In the genomic region with DNA sequence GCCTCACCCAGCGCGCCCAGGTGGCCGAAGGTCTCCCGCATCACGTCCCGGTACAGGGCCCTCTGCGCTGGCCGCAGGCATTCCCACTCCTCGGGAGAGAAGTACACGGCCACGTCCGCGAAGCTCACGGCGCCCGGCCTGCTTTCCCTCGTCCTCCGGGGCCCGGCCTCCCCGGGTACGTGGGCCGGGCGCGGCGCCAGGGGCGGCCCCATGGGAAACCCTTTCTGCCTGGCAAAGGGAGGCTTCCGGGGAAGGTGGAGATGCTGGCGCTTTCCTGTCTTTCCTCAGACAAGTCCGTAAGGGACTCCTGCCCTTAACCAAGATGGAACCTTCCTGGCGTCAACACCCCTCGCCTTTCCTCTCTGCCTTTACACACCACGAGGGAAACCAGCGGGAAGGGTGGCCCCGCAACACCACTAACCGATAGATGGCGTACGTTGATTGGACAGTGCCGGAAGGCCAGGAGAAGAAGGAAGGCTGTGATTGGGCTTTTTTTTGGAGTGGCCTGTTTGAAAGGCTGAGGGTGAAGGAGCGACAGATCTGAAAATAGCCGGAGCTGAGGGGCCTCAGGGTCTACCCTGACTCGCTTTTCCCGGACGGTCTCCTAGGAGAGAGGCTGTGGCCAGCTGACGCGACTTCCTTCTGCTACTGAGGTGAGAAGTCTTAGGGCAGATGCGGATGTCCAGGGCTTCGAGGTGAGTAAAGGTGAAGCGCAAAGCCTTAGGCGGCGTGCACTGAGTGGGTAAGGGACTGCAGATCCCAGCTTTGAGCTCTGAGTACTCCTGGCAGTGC, we compare ENCODE assay signal across 8 cellular contexts. TPM values are rescaled to one million over a fixed set of nuclear protein-coding genes. Genes with fewer than 3 reads are reported as not detected.
A peak's percentile ranks its signal among the peaks of the same experiment; 100 is the strongest.
DNase-seq lines count a peak whose midpoint lies in the region; ATAC-seq and TF ChIP-seq lines count a peak whose summit lies in the region.

Gene ZNF785, minus strand, starts transcription at position 298 of the 792 bp plus-strand sequence. Its CDS starts 86 bp downstream, at position 212.

- H3K9me3 Mint-ChIP-seq in T-cell (no peaks in the 10 kb centered on the region), type B pancreatic cell (peaks cover 4% of the 10 kb centered on the region)

- no peaks in the 10 kb centered on the region for H3K9me3 ChIP-seq in heart right ventricle

- H3K27me3 ChIP-seq in GM06990 (replicated peaks; ENCODE audit: control insufficient read depth, insufficient read depth, low read length) (no peaks in the 10 kb centered on the region), heart right ventricle (no peaks in the 10 kb centered on the region)

- H3K4me1 ChIP-seq in heart right ventricle, result peaks cover 3 to 26% (median 13%) of the 10 kb centered on the region in 9 donors

- H3K4me3 ChIP-seq in GM06990 (replicated peaks; ENCODE audit: low read depth, low read length), result peak within 1 kb of the TSS; percentile 66
- H3K4me3 ChIP-seq in heart right ventricle, result peak within 1 kb of the TSS; percentile 63 to 93 (median 78)

- peak; percentile 13 for TF ChIP-seq CTCF in GM06990 (IDR thresholded peaks at IDR 0.05; ENCODE audit: insufficient read depth, low read length, poor library complexity, severe bottlenecking)
- TF ChIP-seq CTCF in heart right ventricle (IDR thresholded peaks at IDR 0.05), result peak in 7 of 9 donors; percentile 19 to 54 (median 42)
- TF ChIP-seq CTCF in type B pancreatic cell (conservative IDR thresholded peaks at IDR 0.05), result peak; percentile 20

- H3K27me3 Mint-ChIP-seq in T-cell (no peaks in the 10 kb centered on the region), type B pancreatic cell (no peaks in the 10 kb centered on the region)

- H3K36me3 ChIP-seq in GM06990 (ENCODE audit: control insufficient read depth, insufficient read depth, low read length), result peaks cover 13% of the 10 kb centered on the region
- H3K36me3 ChIP-seq in heart right ventricle, result peaks cover 0 to 45% (median 23%) of the 10 kb centered on the region in 9 donors

- peak within 1 kb of the TSS; percentile 67 to 97 (median 94) for H3K27ac ChIP-seq in heart right ventricle

- peak within 1 kb of the TSS; percentile 78 to 88 (median 88) for H3K4me3 Mint-ChIP-seq in T-cell
- H3K4me3 Mint-ChIP-seq in type B pancreatic cell, result peak within 1 kb of the TSS; percentile 95

- CTCF ChIA-PET in T-cell (lab: Charles Lee), result interaction anchor here (0.9 to 1.4 kb wide), 4 partner anchors 12 to 156 kb away, joined by 3 to 7 read pairs (median 4); partner anchors contain the start of genes DCTPP1 (in 1 of the 2) and ZNF747 (in 1 of the 2)

- POLR2A ChIA-PET in T-cell (lab: Charles Lee), result interaction anchor here (0.6 to 1.0 kb wide), 2 partner anchors 22 to 52 kb away, joined by 4 read pairs; no protein-coding TSS in a partner anchor

- H3K36me3 Mint-ChIP-seq in T-cell, result peaks cover 12% of the 10 kb centered on the region
- peaks cover 16% of the 10 kb centered on the region for H3K36me3 Mint-ChIP-seq in type B pancreatic cell

- ATAC-seq in HG02571 (IDR thresholded peaks at IDR 0.05; ENCODE audit: unreplicated experiment) (peak; percentile 91), T-cell (replicated peaks in 1 of 4) (peak; percentile 98 to 99 (median 99)), heart right ventricle (peak; percentile 98 to 100 (median 99))

- H3K4me1 Mint-ChIP-seq in T-cell (peaks cover 17 to 29% (median 25%) of the 10 kb centered on the region in 3 donors), type B pancreatic cell (ENCODE audit: unreplicated experiment) (peaks cover 16% of the 10 kb centered on the region)

- H3K27ac Mint-ChIP-seq in T-cell, result peak within 1 kb of the TSS; percentile 88 to 91
- peak within 1 kb of the TSS; percentile 91 for H3K27ac Mint-ChIP-seq in type B pancreatic cell

- intact Hi-C loops in heart right ventricle (cut with DNase I), result loop anchor here in 6 of 10 donors (1.0 to 10.0 kb wide), 11 partner anchors 13 to 138 kb away; partner anchors contain the start of genes ZNF747 (in 4 of the 6), ZNF688 (in 2 of the 6), FBRS (in 1 of the 6) and SEPHS2 (in 1 of the 6)

- DNase-seq in GM06990 (ENCODE audit: extremely low read depth, insufficient read length), result peak; percentile 87
- peak; percentile 93 for DNase-seq in NCI-H128 (lab: John Stamatoyannopoulos, UW; ENCODE audit: unreplicated experiment)
- peak; percentile 78 to 96 (median 90) for DNase-seq in T-cell
- peak; percentile 100 for DNase-seq in amniotic epithelial cell (ENCODE audit: low read depth)
- peak; percentile 91 to 99 for DNase-seq in heart right ventricle
- DNase-seq in pons (ENCODE audit: low spot score), result peak; percentile 99
- DNase-seq in type B pancreatic cell (ENCODE audit: extremely low spot score, unreplicated experiment), result peak; percentile 93

- WGBS in heart right ventricle, 2 donors, result 0% methylated on average over 44 to 50 of the region's 50 CpGs

RNA-seq across cellular contexts. Expression of gene ZNF785, which starts in this region (rescaled TPM):
- total RNA-seq in T-cell (10 to 100 TPM; 11.7 to 30.9 (median 26.6) TPM), heart right ventricle (1 to 10 TPM; 2.8 to 8.4 (median 5.4) TPM), type B pancreatic cell (ENCODE audit: low replicate concordance) (22.4 and 29.1 TPM in 2 replicates)
- polyA plus RNA-seq in heart right ventricle, result 1 to 10 TPM; 3.0 to 7.4 TPM

Comparison
In these comparisons a context has a peak if more than half of its experiments do, and no peak if none do; other contexts are left out.
1. Peak in every context shown above with its lines: DNase-seq, ATAC-seq, H3K4me3 ChIP-seq and H3K27ac ChIP-seq.